ENCODE assay signal across 24 cellular contexts in the genomic region with DNA sequence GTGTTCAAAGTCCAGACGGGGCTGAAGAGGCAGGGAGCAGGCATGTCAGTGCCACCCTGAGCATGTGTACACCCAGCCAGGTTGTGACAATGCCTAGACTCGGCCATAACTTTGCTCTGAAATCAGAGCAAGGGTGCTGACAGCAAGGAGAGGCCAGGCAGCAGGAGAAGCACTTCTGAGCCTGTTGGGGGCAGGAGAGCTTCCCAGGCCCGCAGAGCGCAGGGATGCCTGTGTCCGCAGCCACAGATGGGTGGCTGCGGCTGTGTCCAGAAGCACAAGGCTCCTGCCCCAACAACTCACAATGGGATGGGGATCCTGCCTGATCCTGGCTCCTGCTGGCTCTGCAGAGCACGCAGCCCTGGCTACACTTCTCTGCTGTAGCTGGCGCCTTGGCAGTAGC.
DNase-seq lines count a peak whose midpoint lies in the region; ATAC-seq, FAIRE-seq and TF ChIP-seq lines count a peak whose summit lies in the region.
"Had no signal": no experiment of that assay in that cellular context is flagged by ENCODE, and none has a peak within 500 bp of the region (broad histone marks: within the 10 kb centered on the region; RNA-seq: fewer than 3 reads in every experiment).

No MANE protein-coding gene starts in this region.

- no peak overlapping the region for H2BK20ac ChIP-seq in H1 (ENCODE audit: low read length)

- no peaks in the 10 kb centered on the region for H3K23me2 ChIP-seq in H1 (ENCODE audit: low read depth, low read length)

- no TSS peak for BruUV-seq in HepG2 (replicated peaks; lab: Mats Ljungman, UMichigan)

- H4K20me1 ChIP-seq in H1 (replicated peaks in 1 of 2; ENCODE audit: control insufficient read depth in 1 of 2, insufficient read depth in 2 of 2, low read length in 2 of 2) (no peaks in the 10 kb centered on the region), HepG2 (ENCODE audit: insufficient read depth, low read length) (no peaks in the 10 kb centered on the region)
- H4K20me1 ChIP-seq: BLaER1 treated with 17β-estradiol and CSF1 and Interleukin-3, amounts not matched to agents 10 nM and 100 nM had no signal

- 0 out of 2 replicates have a peak overlapping the region, but pooled peaks have one; percentile 34 for H2BK12ac ChIP-seq in H1 (ENCODE audit: low read depth, low read length)

- H4K91ac ChIP-seq in H1 (replicated peaks; ENCODE audit: insufficient read length, low read length) = no peak overlapping the region

- no peaks in the 10 kb centered on the region for H3K9me3 Mint-ChIP-seq in stimulated activated memory B cell treated with anti-CD40 and anti-IgM and Interleukin-4, amounts not matched to agents 10 μg/mL and 1 μg/mL and 100 μg/mL, for 72 hours
- H3K9me3 Mint-ChIP-seq in activated T-helper 1 cell treated with anti-CD3 and anti-CD28 coated beads, Interleukin-12 subunit alpha, Interleukin-12 subunit beta, Interleukin-2, Interleukin-4 antibody, amounts not matched to agents 30 ng/mL and 10 ng/mL and 1 ng/mL, durations not matched to agents 14 hours and 24 hours and 36 hours = no peaks in the 10 kb centered on the region
- H3K9me3 Mint-ChIP-seq in type B pancreatic cell = no peaks in the 10 kb centered on the region
- H3K9me3 Mint-ChIP-seq: CD4-positive, alpha-beta T cell had no signal

- H3K9me3 ChIP-seq in H1 (ENCODE audit: insufficient read depth in 2 of 2, low read depth in 1 of 2, low read length in 1 of 2) (no peaks in the 10 kb centered on the region), HepG2 (ENCODE audit: low read length) (no peaks in the 10 kb centered on the region)
- H3K9me3 ChIP-seq: BLaER1 treated with 17β-estradiol and CSF1 and Interleukin-3, amounts not matched to agents 10 nM and 100 nM; HAP-1; MG63 had no signal

- 87% methylated on average over 8 of the region's 8 CpGs; no CpG with 5 or more reads in 1 of the 2 experiments for whole genome bisulfite sequencing in H1 (ENCODE audit: extremely low coverage in 1 of 2, insufficient coverage in 1 of 2, insufficient read length in 1 of 2, insufficient replicate concordance in 2 of 2, low coverage in 1 of 2, low lambda C conversion rate in 2 of 2, missing lambda C conversion rate in 1 of 2), 2 experiments
- WGBS in HepG2 (ENCODE audit: low lambda C conversion rate) = 29% methylated on average over 8 of the region's 8 CpGs

- no peaks in the 10 kb centered on the region for H3K4me1 Mint-ChIP-seq in stimulated activated memory B cell treated with anti-CD40 and anti-IgM and Interleukin-4, amounts not matched to agents 10 μg/mL and 1 μg/mL and 100 μg/mL, for 72 hours
- H3K4me1 Mint-ChIP-seq in activated T-helper 1 cell treated with anti-CD3 and anti-CD28 coated beads, Interleukin-12 subunit alpha, Interleukin-12 subunit beta, Interleukin-2, Interleukin-4 antibody, amounts not matched to agents 30 ng/mL and 10 ng/mL and 1 ng/mL, durations not matched to agents 14 hours and 24 hours and 36 hours (ENCODE audit: low read depth) = no peaks in the 10 kb centered on the region
- H3K4me1 Mint-ChIP-seq in type B pancreatic cell (ENCODE audit: unreplicated experiment) = no peaks in the 10 kb centered on the region

- in situ Hi-C loops in HepG2 (cut with HindIII; ENCODE audit: extremely low pct_ligation_motif_present, low pct_unique_long_range_greater_than_20kb) = no loop called here

- H3K4me2 ChIP-seq in H1 (ENCODE audit: insufficient read depth in 1 of 2, low read depth in 2 of 2, low read length in 2 of 2) = no peak overlapping the region
- H3K4me2 ChIP-seq in HepG2 (ENCODE audit: low read depth, low read length) = no peak overlapping the region
- H3K4me2 ChIP-seq: BLaER1 treated with 17β-estradiol and CSF1 and Interleukin-3, amounts not matched to agents 10 nM and 100 nM; PC-9 had no signal

- TF ChIP-seq RAD21 in H1 (IDR thresholded peaks at IDR 0.05 in 1 of 2, conservative IDR thresholded peaks at IDR 0.05 in 1 of 2; ENCODE audit: low read depth in 2 of 2, low read length in 2 of 2) = peak; percentile 40 to 43
- TF ChIP-seq RAD21 in HepG2 (CRISPR knock-in tag; IDR thresholded peaks at IDR 0.05) = no peak

- H3K27ac Mint-ChIP-seq in stimulated activated memory B cell treated with anti-CD40 and anti-IgM and Interleukin-4, amounts not matched to agents 10 μg/mL and 1 μg/mL and 100 μg/mL, for 72 hours = no peak overlapping the region
- no peak overlapping the region for H3K27ac Mint-ChIP-seq in activated T-helper 1 cell treated with anti-CD3 and anti-CD28 coated beads, Interleukin-12 subunit alpha, Interleukin-12 subunit beta, Interleukin-2, Interleukin-4 antibody, amounts not matched to agents 30 ng/mL and 10 ng/mL and 1 ng/mL, durations not matched to agents 14 hours and 24 hours and 36 hours
- no peak overlapping the region for H3K27ac Mint-ChIP-seq in type B pancreatic cell
- H3K27ac Mint-ChIP-seq: CD4-positive, alpha-beta T cell; HFFc6 had no signal

- CTCF ChIA-PET in H1 (lab: Charles Lee; ENCODE audit: partially characterized antibody) (interaction anchor here (0.6 to 1.5 kb wide), 4 partner anchors 11 to 164 kb away, joined by 3 to 4 read pairs (median 4); no protein-coding TSS in a partner anchor), HepG2 (lab: Yijun Ruan, JAX; ENCODE audit: low intra/inter-chr PET ratio, low total read pairs) (no interaction called here)

- no peak overlapping the region for H2AFZ ChIP-seq in H1 (ENCODE audit: low read length)
- H2AFZ ChIP-seq in HepG2 (ENCODE audit: low read length) = no peak overlapping the region
- H2AFZ ChIP-seq: PC-9 had no signal

- H3K9ac ChIP-seq in H1 (replicated peaks in 1 of 4; ENCODE audit: extremely low read depth in 1 of 4, low read depth in 3 of 4, low read length in 3 of 4) = no peak overlapping the region
- no peak overlapping the region for H3K9ac ChIP-seq in HepG2 (ENCODE audit: insufficient read depth, low read depth, low read length)
- H3K9ac ChIP-seq: BLaER1 treated with 17β-estradiol and CSF1 and Interleukin-3, amounts not matched to agents 10 nM and 100 nM had no signal

- no peak overlapping the region for H3K4ac ChIP-seq in H1 (replicated peaks; ENCODE audit: insufficient read length, low read depth, low read length)

- H3K79me1 ChIP-seq in H1 (ENCODE audit: low read depth, low read length) = no peaks in the 10 kb centered on the region

- H3K4me3 ChIP-seq in H7 (ENCODE audit: insufficient read depth, low read depth, low read length) (no peak overlapping the region), H1 (ENCODE audit: extremely low read depth in 1 of 4, insufficient read depth in 2 of 4, low read depth in 3 of 4, low read length in 4 of 4) (no peak overlapping the region), HepG2 (replicated peaks in 1 of 3; ENCODE audit: insufficient read depth in 1 of 3, low read depth in 2 of 3, low read length in 3 of 3) (no peak overlapping the region)
- H3K4me3 ChIP-seq: BLaER1 treated with 17β-estradiol and CSF1 and Interleukin-3, amounts not matched to agents 10 nM and 100 nM; HAP-1; MG63; PC-9 had no signal

- intact Hi-C loops in HepG2 (cut with micrococcal nuclease; ENCODE audit: unreplicated experiment) = no loop called here
- intact Hi-C loops in activated T-helper 1 cell treated with anti-CD3 and anti-CD28 coated beads, Interleukin-12 subunit alpha, Interleukin-12 subunit beta, Interleukin-2, Interleukin-4 antibody, amounts not matched to agents 30 ng/mL and 10 ng/mL and 1 ng/mL, durations not matched to agents 14 hours and 24 hours and 36 hours (cut with micrococcal nuclease) = no loop called here

- no peak overlapping the region for H4K8ac ChIP-seq in H1 (ENCODE audit: extremely low read depth, insufficient read depth, low read length)

- H3K23ac ChIP-seq in H1 (ENCODE audit: insufficient read length) = no peak overlapping the region

- ATAC-seq in HepG2 = peak; percentile 29
- ATAC-seq in stimulated activated memory B cell treated with anti-CD40 and anti-IgM and Interleukin-4, amounts not matched to agents 10 μg/mL and 1 μg/mL and 100 μg/mL, for 72 hours = peak; percentile 19

- no peak overlapping the region for H2BK5ac ChIP-seq in H1 (ENCODE audit: low read depth, low read length)

- DNase-seq in H7 (peak; percentile 12), H1 (ENCODE audit: low read depth in 1 of 2, low spot score in 2 of 2) (no peak), HepG2 (ENCODE audit: low spot score) (no peak), GM19239 (ENCODE audit: insufficient read length, low spot score) (no peak), type B pancreatic cell (ENCODE audit: extremely low spot score, unreplicated experiment) (no peak)
- no peak for DNase-seq in activated T-helper 1 cell treated with anti-CD3 and anti-CD28 coated beads, Interleukin-12 subunit alpha, Interleukin-12 subunit beta, Interleukin-2, Interleukin-4 antibody, amounts not matched to agents 30 ng/mL and 10 ng/mL and 1 ng/mL, durations not matched to agents 14 hours and 24 hours and 36 hours (ENCODE audit: low spot score)
- DNase-seq: AML-193; CD4-positive, alpha-beta T cell; COR-L47; DMS53; HFFc6; KBM-7; MG63; NCI-H2029; NCI-H446 treated with DMSO at 0.1 percent for 48 hours; NCI-H526; PC-9; Right ventricle myocardium superior had no signal

- peak in 2 of 3 experiments; percentile 24 to 41; a peak in 2 of 4 replicates for TF ChIP-seq CTCF in H1 (IDR thresholded peaks at IDR 0.05; ENCODE audit: control extremely low read depth in 1 of 3, insufficient read depth in 1 of 3, low read depth in 1 of 3, low read length in 3 of 3)
- TF ChIP-seq CTCF in HepG2 (CRISPR knock-in tag; IDR thresholded peaks at IDR 0.05) = no peak
- no peak for TF ChIP-seq CTCF in type B pancreatic cell (conservative IDR thresholded peaks at IDR 0.05)

- no peak overlapping the region for H2BK15ac ChIP-seq in H1 (ENCODE audit: low read length)

- no peak overlapping the region for H3K14ac ChIP-seq in H1 (ENCODE audit: insufficient read length)

- no peak overlapping the region for H2AK5ac ChIP-seq in H1 (ENCODE audit: low read depth, low read length)

- H3K4me1 ChIP-seq in H1 (replicated peaks in 1 of 4; ENCODE audit: control insufficient read depth in 3 of 4, insufficient read depth in 4 of 4, low read length in 3 of 4) (no peaks in the 10 kb centered on the region), HepG2 (ENCODE audit: insufficient read depth, low read length) (no peaks in the 10 kb centered on the region)
- H3K4me1 ChIP-seq: BLaER1 treated with 17β-estradiol and CSF1 and Interleukin-3, amounts not matched to agents 10 nM and 100 nM; HAP-1 had no signal

- H3K27ac ChIP-seq in H1 (ENCODE audit: low read depth, low read length) (no peak overlapping the region), HepG2 (ENCODE audit: extremely low read length, insufficient read depth, low read length) (no peak overlapping the region)
- H3K27ac ChIP-seq: BLaER1 treated with 17β-estradiol and CSF1 and Interleukin-3, amounts not matched to agents 10 nM and 100 nM; PC-9 had no signal

- no peaks in the 10 kb centered on the region for H3K36me3 Mint-ChIP-seq in stimulated activated memory B cell treated with anti-CD40 and anti-IgM and Interleukin-4, amounts not matched to agents 10 μg/mL and 1 μg/mL and 100 μg/mL, for 72 hours
- H3K36me3 Mint-ChIP-seq in activated T-helper 1 cell treated with anti-CD3 and anti-CD28 coated beads, Interleukin-12 subunit alpha, Interleukin-12 subunit beta, Interleukin-2, Interleukin-4 antibody, amounts not matched to agents 30 ng/mL and 10 ng/mL and 1 ng/mL, durations not matched to agents 14 hours and 24 hours and 36 hours (ENCODE audit: low read depth) = no peaks in the 10 kb centered on the region
- no peaks in the 10 kb centered on the region for H3K36me3 Mint-ChIP-seq in type B pancreatic cell

- no peak overlapping the region for H2BK120ac ChIP-seq in H1 (replicated peaks; ENCODE audit: low read depth, low read length)

- no peak overlapping the region for H3K18ac ChIP-seq in H1 (ENCODE audit: extremely low read depth, low read length)

- H3K56ac ChIP-seq in H1 (replicated peaks; ENCODE audit: insufficient read length, low read depth, low read length) = no peak overlapping the region

- no peak for TF ChIP-seq EP300 in H1 (IDR thresholded peaks at IDR 0.05; ENCODE audit: borderline replicate concordance in 1 of 2, low read depth in 2 of 2, low read length in 2 of 2)
- no peak for TF ChIP-seq EP300 in HepG2 (IDR thresholded peaks at IDR 0.05; ENCODE audit: low read depth in 2 of 2, low read length in 2 of 2)
- TF ChIP-seq EP300 in HepG2 (CRISPR knock-in tag; IDR thresholded peaks at IDR 0.05; ENCODE audit: borderline replicate concordance) = no peak

- no peak overlapping the region for H3K4me3 Mint-ChIP-seq in stimulated activated memory B cell treated with anti-CD40 and anti-IgM and Interleukin-4, amounts not matched to agents 10 μg/mL and 1 μg/mL and 100 μg/mL, for 72 hours
- no peak overlapping the region for H3K4me3 Mint-ChIP-seq in activated T-helper 1 cell treated with anti-CD3 and anti-CD28 coated beads, Interleukin-12 subunit alpha, Interleukin-12 subunit beta, Interleukin-2, Interleukin-4 antibody, amounts not matched to agents 30 ng/mL and 10 ng/mL and 1 ng/mL, durations not matched to agents 14 hours and 24 hours and 36 hours
- no peak overlapping the region for H3K4me3 Mint-ChIP-seq in type B pancreatic cell
- H3K4me3 Mint-ChIP-seq: CD4-positive, alpha-beta T cell; HFFc6 had no signal

- POLR2A ChIA-PET in H1 (lab: Charles Lee; ENCODE audit: partially characterized antibody) (interaction anchor here (0.6 kb wide), 1 partner anchor 12 kb away, joined by 3 read pairs; no protein-coding TSS in a partner anchor), HepG2 (lab: Yijun Ruan, JAX) (no interaction called here)

- no peak for TF ChIP-seq POLR2A in H1 (IDR thresholded peaks at IDR 0.05; ENCODE audit: control extremely low read depth in 1 of 2, low read depth in 2 of 2, low read length in 2 of 2)
- no peak for TF ChIP-seq POLR2A in HepG2 (IDR thresholded peaks at IDR 0.05; ENCODE audit: insufficient read depth in 1 of 2, low read depth in 2 of 2, low read length in 2 of 2)

- no peaks in the 10 kb centered on the region for H3K27me3 Mint-ChIP-seq in stimulated activated memory B cell treated with anti-CD40 and anti-IgM and Interleukin-4, amounts not matched to agents 10 μg/mL and 1 μg/mL and 100 μg/mL, for 72 hours
- H3K27me3 Mint-ChIP-seq in activated T-helper 1 cell treated with anti-CD3 and anti-CD28 coated beads, Interleukin-12 subunit alpha, Interleukin-12 subunit beta, Interleukin-2, Interleukin-4 antibody, amounts not matched to agents 30 ng/mL and 10 ng/mL and 1 ng/mL, durations not matched to agents 14 hours and 24 hours and 36 hours (ENCODE audit: insufficient read depth) = no peaks in the 10 kb centered on the region
- H3K27me3 Mint-ChIP-seq in type B pancreatic cell = peaks cover 2% of the 10 kb centered on the region
- H3K27me3 Mint-ChIP-seq: CD4-positive, alpha-beta T cell had no signal

- H3K27me3 ChIP-seq in H7 (ENCODE audit: control insufficient read depth, insufficient read depth, low read length) (peaks cover 45% of the 10 kb centered on the region), H1 (replicated peaks in 1 of 4; ENCODE audit: control insufficient read depth in 3 of 4, extremely low read depth in 1 of 4, insufficient read depth in 3 of 4, low read length in 3 of 4) (peaks cover 1 to 22% (median 5%) of the 10 kb centered on the region in 4 experiments; a peak in 6 of 7 replicates), HepG2 (ENCODE audit: control insufficient read depth in 1 of 2, insufficient read depth in 2 of 2, low read length in 2 of 2) (no peaks in the 10 kb centered on the region)
- H3K27me3 ChIP-seq: BLaER1 treated with 17β-estradiol and CSF1 and Interleukin-3, amounts not matched to agents 10 nM and 100 nM; MG63 had no signal

- FAIRE-seq in H1 (lab: Jason Lieb, UNC) (no peak), HepG2 (lab: Jason Lieb, UNC) (no peak), GM19239 (lab: Jason Lieb, UNC) (no peak)
- FAIRE-seq: A204.1, G401.6, HTR-8/SVneo had no signal

- H3K79me2 ChIP-seq in H1 (ENCODE audit: control insufficient read depth in 1 of 2, insufficient read depth in 2 of 2, low read length in 2 of 2) = no peaks in the 10 kb centered on the region
- H3K79me2 ChIP-seq in HepG2 (ENCODE audit: insufficient read depth, low read length) = no peaks in the 10 kb centered on the region

- H4K5ac ChIP-seq in H1 (ENCODE audit: insufficient read length, low read depth, low read length) = no peak overlapping the region

- H3K36me3 ChIP-seq in H7 (replicated peaks; ENCODE audit: control insufficient read depth, insufficient read depth, low read length) (no peaks in the 10 kb centered on the region), H1 (ENCODE audit: control insufficient read depth in 2 of 4, insufficient read depth in 4 of 4, low read length in 3 of 4) (no peaks in the 10 kb centered on the region), HepG2 (replicated peaks in 1 of 2; ENCODE audit: control insufficient read depth in 1 of 2, insufficient read depth in 2 of 2, low read length in 2 of 2) (no peaks in the 10 kb centered on the region)
- H3K36me3 ChIP-seq: BLaER1 treated with 17β-estradiol and CSF1 and Interleukin-3, amounts not matched to agents 10 nM and 100 nM; HAP-1; MG63 had no signal

Comparison
In these comparisons a context has a peak if more than half of its experiments do, and no peak if none do; other contexts are left out.
1. CTCF ChIP-seq: peak in H1 (2 of 3); none in HepG2 (single experiment) and type B pancreatic cell (single experiment).